ENCODE assay signal across 22 cellular contexts in the genomic region with DNA sequence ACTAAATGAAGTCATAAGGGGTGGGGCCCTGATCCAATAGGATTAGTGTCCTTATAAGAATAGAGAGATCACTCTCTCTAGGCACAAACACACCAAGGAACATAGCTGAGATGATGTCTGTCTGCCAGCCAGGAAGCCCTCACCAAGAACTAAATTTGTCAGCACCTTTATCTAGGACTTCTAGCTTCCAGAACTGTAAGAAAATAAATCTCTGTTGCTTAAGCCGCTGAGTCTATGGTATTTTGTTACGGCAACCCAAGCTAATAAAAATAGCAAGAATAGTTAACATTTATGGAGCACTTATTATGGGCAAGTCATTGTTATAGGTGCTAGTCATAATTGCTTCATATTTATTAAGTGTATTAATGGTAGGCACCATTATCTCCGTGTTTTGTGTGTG.
"Had no signal": no experiment of that assay in that cellular context is flagged by ENCODE, and none has a peak within 500 bp of the region (broad histone marks: within the 10 kb centered on the region; RNA-seq: fewer than 3 reads in every experiment).

No MANE protein-coding gene starts in this region.

- H3K36me3 ChIP-seq: MG63, SJSA1 had no signal

- DNase-seq: Karpas-422, KG1, MG63, NCI-H1092, NCI-H1105 treated with DMSO at 0.1 percent for 48 hours, NCI-H1417 treated with DMSO at 0.1 percent for 48 hours, NCI-H187, NCI-H2029, NCI-H2081 treated with DMSO at 0.1 percent for 48 hours, NCI-H2171, NCI-H226, NCI-H446, NCI-H510A, NCI-H524 treated with DMSO at 0.1 percent for 48 hours, NCI-H69, NCI-H774, Right ventricle myocardium superior, RPMI8226, SIG-M5 had no signal

- H3K9me3 ChIP-seq: MG63 had no signal

- H3K27me3 ChIP-seq: MG63, SJSA1 had no signal

- H3K4me3 ChIP-seq: MG63, SJSA1, SK-N-MC had no signal

- H3K27ac ChIP-seq: HL-60, SJSA1, SK-N-MC had no signal
